1 cellular context compared by ENCODE assay signal in the genomic region with DNA sequence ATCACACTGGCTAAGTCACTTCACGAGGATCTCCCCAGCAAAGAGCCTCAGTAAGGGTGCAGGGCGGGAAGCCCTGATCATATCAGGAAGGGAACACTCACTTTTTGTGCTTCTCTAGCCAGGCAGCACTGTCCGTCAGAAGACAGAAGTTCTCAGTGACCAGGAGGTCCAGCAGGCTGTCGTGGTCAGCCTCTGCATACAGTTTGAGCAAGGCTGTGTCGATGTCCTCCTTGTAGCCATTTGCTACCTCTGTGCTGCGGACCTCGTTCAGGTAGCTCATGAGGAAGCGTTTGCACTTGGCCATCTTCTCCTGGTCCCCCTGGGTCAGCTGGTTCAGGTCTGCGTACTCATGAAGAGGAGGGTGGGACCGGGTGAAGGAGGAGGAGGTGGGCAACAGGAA.
TF ChIP-seq lines count a peak whose summit lies in the region.

No MANE protein-coding gene starts in this region.

TF ChIP-seq in H1, 55 proteins besides CTCF, POLR2A, EP300 and RAD21:
- TF ChIP-seq POLR2AphosphoS5 (IDR thresholded peaks at IDR 0.05; ENCODE audit: low read depth, low read length) (no peak), CREB1 (IDR thresholded peaks at IDR 0.05) (no peak), KDM4A (IDR thresholded peaks at IDR 0.05; ENCODE audit: low read depth, low read length, severe bottlenecking) (no peak), EZH2 (IDR thresholded peaks at IDR 0.05; ENCODE audit: low read depth, low read length, severe bottlenecking) (no peak)
- TF ChIP-seq, protein P1, sequence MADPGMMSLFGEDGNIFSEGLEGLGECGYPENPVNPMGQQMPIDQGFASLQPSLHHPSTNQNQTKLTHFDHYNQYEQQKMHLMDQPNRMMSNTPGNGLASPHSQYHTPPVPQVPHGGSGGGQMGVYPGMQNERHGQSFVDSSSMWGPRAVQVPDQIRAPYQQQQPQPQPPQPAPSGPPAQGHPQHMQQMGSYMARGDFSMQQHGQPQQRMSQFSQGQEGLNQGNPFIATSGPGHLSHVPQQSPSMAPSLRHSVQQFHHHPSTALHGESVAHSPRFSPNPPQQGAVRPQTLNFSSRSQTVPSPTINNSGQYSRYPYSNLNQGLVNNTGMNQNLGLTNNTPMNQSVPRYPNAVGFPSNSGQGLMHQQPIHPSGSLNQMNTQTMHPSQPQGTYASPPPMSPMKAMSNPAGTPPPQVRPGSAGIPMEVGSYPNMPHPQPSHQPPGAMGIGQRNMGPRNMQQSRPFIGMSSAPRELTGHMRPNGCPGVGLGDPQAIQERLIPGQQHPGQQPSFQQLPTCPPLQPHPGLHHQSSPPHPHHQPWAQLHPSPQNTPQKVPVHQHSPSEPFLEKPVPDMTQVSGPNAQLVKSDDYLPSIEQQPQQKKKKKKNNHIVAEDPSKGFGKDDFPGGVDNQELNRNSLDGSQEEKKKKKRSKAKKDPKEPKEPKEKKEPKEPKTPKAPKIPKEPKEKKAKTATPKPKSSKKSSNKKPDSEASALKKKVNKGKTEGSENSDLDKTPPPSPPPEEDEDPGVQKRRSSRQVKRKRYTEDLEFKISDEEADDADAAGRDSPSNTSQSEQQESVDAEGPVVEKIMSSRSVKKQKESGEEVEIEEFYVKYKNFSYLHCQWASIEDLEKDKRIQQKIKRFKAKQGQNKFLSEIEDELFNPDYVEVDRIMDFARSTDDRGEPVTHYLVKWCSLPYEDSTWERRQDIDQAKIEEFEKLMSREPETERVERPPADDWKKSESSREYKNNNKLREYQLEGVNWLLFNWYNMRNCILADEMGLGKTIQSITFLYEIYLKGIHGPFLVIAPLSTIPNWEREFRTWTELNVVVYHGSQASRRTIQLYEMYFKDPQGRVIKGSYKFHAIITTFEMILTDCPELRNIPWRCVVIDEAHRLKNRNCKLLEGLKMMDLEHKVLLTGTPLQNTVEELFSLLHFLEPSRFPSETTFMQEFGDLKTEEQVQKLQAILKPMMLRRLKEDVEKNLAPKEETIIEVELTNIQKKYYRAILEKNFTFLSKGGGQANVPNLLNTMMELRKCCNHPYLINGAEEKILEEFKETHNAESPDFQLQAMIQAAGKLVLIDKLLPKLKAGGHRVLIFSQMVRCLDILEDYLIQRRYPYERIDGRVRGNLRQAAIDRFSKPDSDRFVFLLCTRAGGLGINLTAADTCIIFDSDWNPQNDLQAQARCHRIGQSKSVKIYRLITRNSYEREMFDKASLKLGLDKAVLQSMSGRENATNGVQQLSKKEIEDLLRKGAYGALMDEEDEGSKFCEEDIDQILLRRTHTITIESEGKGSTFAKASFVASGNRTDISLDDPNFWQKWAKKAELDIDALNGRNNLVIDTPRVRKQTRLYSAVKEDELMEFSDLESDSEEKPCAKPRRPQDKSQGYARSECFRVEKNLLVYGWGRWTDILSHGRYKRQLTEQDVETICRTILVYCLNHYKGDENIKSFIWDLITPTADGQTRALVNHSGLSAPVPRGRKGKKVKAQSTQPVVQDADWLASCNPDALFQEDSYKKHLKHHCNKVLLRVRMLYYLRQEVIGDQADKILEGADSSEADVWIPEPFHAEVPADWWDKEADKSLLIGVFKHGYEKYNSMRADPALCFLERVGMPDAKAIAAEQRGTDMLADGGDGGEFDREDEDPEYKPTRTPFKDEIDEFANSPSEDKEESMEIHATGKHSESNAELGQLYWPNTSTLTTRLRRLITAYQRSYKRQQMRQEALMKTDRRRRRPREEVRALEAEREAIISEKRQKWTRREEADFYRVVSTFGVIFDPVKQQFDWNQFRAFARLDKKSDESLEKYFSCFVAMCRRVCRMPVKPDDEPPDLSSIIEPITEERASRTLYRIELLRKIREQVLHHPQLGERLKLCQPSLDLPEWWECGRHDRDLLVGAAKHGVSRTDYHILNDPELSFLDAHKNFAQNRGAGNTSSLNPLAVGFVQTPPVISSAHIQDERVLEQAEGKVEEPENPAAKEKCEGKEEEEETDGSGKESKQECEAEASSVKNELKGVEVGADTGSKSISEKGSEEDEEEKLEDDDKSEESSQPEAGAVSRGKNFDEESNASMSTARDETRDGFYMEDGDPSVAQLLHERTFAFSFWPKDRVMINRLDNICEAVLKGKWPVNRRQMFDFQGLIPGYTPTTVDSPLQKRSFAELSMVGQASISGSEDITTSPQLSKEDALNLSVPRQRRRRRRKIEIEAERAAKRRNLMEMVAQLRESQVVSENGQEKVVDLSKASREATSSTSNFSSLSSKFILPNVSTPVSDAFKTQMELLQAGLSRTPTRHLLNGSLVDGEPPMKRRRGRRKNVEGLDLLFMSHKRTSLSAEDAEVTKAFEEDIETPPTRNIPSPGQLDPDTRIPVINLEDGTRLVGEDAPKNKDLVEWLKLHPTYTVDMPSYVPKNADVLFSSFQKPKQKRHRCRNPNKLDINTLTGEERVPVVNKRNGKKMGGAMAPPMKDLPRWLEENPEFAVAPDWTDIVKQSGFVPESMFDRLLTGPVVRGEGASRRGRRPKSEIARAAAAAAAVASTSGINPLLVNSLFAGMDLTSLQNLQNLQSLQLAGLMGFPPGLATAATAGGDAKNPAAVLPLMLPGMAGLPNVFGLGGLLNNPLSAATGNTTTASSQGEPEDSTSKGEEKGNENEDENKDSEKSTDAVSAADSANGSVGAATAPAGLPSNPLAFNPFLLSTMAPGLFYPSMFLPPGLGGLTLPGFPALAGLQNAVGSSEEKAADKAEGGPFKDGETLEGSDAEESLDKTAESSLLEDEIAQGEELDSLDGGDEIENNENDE (IDR thresholded peaks at IDR 0.05; ENCODE audit: insufficient replicate concordance, low read length), result no peak
